ENCODE assay signal across 19 cellular contexts in genomic region chr10:11488126-11488525, GRCh38.
"Had no signal": no experiment of that assay in that cellular context is flagged by ENCODE, and none has a peak within 500 bp of the region (broad histone marks: within the 10 kb centered on the region; RNA-seq: fewer than 3 reads in every experiment).

No MANE protein-coding gene starts in this region.

- H3K9me3 ChIP-seq: heart left ventricle, neutrophil, stomach, thoracic aorta had no signal

- H3K4me3 ChIP-seq: dorsolateral prefrontal cortex, heart left ventricle, lung, skin epidermis, stomach, thoracic aorta had no signal

- ATAC-seq: esophagus mucosa; heart left ventricle; naive thymus-derived CD4-positive, alpha-beta T cell had no signal

- H3K4me1 ChIP-seq: stomach had no signal

- FAIRE-seq: TTC549, urothelium cell line had no signal

- DNase-seq: activated B cell treated with CpG ODN at 0.5 μM for 24 hours; activated CD4-positive, alpha-beta T cell treated with anti-CD3 and anti-CD28 coated beads, Interleukin-2, amount 10 ng/mL, durations not matched to agents 24 days and 14 days; activated CD8-positive, alpha-beta memory T cell treated with anti-CD3 and anti-CD28 coated beads for 24 hours; activated naive CD4-positive, alpha-beta T cell treated with anti-CD3 and anti-CD28 coated beads, Interleukin-2, amount 50 U/mL, for 16 hours; amniotic stem cell; dorsolateral prefrontal cortex; foreskin melanocyte; heart left ventricle; kidney; naive thymus-derived CD4-positive, alpha-beta T cell; stomach; T-helper 2 cell had no signal

- H3K27ac ChIP-seq: dorsolateral prefrontal cortex, heart left ventricle, neutrophil, skin epidermis, stomach, thoracic aorta had no signal

- H3K27me3 ChIP-seq: dorsolateral prefrontal cortex, heart left ventricle, neutrophil, stomach had no signal
